13 cellular contexts compared by ENCODE assay signal in the genomic region with DNA sequence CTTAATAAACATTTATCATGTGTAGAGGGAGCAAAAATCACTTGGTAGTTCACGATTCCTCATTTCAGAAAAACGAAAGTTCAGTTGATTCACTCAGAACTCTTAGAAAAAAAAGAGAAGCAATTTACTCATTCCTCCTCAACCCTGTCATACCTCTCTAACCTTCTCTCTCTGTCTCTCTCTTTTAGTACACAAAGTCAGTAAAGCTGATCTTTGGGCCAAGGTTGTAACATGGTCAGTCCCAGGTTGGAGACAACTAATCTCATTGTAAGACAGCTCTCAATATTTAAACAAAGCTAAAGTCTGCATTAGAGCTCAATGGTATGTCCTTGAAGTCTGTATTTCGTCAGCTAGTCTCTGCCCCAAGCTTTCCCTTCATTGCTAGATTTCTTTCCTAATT.
A peak's percentile ranks its signal among the peaks of the same experiment; 100 is the strongest.
DNase-seq lines count a peak whose midpoint lies in the region; ATAC-seq and TF ChIP-seq lines count a peak whose summit lies in the region.
"Had no signal": no experiment of that assay in that cellular context is flagged by ENCODE, and none has a peak within 500 bp of the region (broad histone marks: within the 10 kb centered on the region; RNA-seq: fewer than 3 reads in every experiment).

No MANE protein-coding gene starts in this region.

- no peaks in the 10 kb centered on the region for H3K36me3 ChIP-seq in Panc1 (ENCODE audit: control insufficient read depth, insufficient read depth, low read length)
- H3K36me3 ChIP-seq in osteoblast (ENCODE audit: insufficient read depth, low read length) = no peaks in the 10 kb centered on the region
- no peaks in the 10 kb centered on the region for H3K36me3 ChIP-seq in psoas muscle (ENCODE audit: insufficient read depth in 1 of 2, low read depth in 1 of 2)
- H3K36me3 ChIP-seq: SJCRH30 had no signal

- H4K20me1 ChIP-seq in osteoblast (ENCODE audit: insufficient read depth, low read length) = no peaks in the 10 kb centered on the region

- H3K4me1 ChIP-seq in Panc1 (ENCODE audit: control insufficient read depth, insufficient read depth, low read length) (no peaks in the 10 kb centered on the region; the same call in 1 of the 2 replicates), osteoblast (ENCODE audit: insufficient read depth, low read length) (peaks cover 5% of the 10 kb centered on the region), psoas muscle (no peaks in the 10 kb centered on the region)

- peak; percentile 49 for ATAC-seq in GM18867 (IDR thresholded peaks at IDR 0.05; ENCODE audit: unreplicated experiment)
- ATAC-seq in HG03469 (IDR thresholded peaks at IDR 0.05; ENCODE audit: unreplicated experiment) = peak; percentile 35
- ATAC-seq in Panc1 = no peak
- ATAC-seq in psoas muscle = no peak
- ATAC-seq in GM18873 (IDR thresholded peaks at IDR 0.05; ENCODE audit: low FRiP score, unreplicated experiment) = no peak

- WGBS in psoas muscle, 3 donors = 89% methylated on average over 3 of the region's 3 CpGs

- DNase-seq in Panc1 (ENCODE audit: low read depth, low spot score) (no peak), osteoblast (ENCODE audit: insufficient read length, low spot score, missing footprints) (no peak), psoas muscle (no peak), cerebellar nuclear complex (lab: John Stamatoyannopoulos, UW) (no peak)
- DNase-seq: Calu3, DMS79, Kasumi-1, NCI-H146, NCI-H2107, SJCRH30 had no signal

- CTCF ChIA-PET in Panc1 (lab: Charles Lee) = interaction anchor here (0.6 to 1.3 kb wide), 2 partner anchors 16 to 339 kb away, joined by 3 to 4 read pairs; no protein-coding TSS in a partner anchor

- no peak overlapping the region for H2AFZ ChIP-seq in osteoblast (ENCODE audit: low read length)

- BruUV-seq in Panc1 (replicated peaks; lab: Mats Ljungman, UMichigan) = no TSS peak

- H3K27ac ChIP-seq in Panc1 (ENCODE audit: low read length) (peak overlapping the region; percentile 49; the same call in 1 of the 2 replicates), osteoblast (ENCODE audit: low read depth, low read length) (no peak overlapping the region), psoas muscle (no peak overlapping the region)
- H3K27ac ChIP-seq: SJCRH30 had no signal

- in situ Hi-C loops in Panc1 (cut with HindIII; ENCODE audit: low pct_unique_long_range_greater_than_20kb, low sequenced_read_pairs) = no loop called here

- H3K79me2 ChIP-seq in osteoblast (ENCODE audit: insufficient read depth, low read length) = no peaks in the 10 kb centered on the region

- peak overlapping the region; percentile 4 for H3K4me2 ChIP-seq in osteoblast (ENCODE audit: insufficient read depth, low read length)

- H3K27me3 ChIP-seq in Panc1 (ENCODE audit: control insufficient read depth, insufficient read depth, low read length) = no peaks in the 10 kb centered on the region
- H3K27me3 ChIP-seq in osteoblast (ENCODE audit: insufficient read depth, low read length) = no peaks in the 10 kb centered on the region
- H3K27me3 ChIP-seq in psoas muscle (ENCODE audit: insufficient read depth in 3 of 3, low read length in 2 of 3) = no peaks in the 10 kb centered on the region
- H3K27me3 ChIP-seq: SJCRH30 had no signal

- intact Hi-C loops in Panc1 (cut with micrococcal nuclease; ENCODE audit: unreplicated experiment) = no loop called here
- intact Hi-C loops in psoas muscle (cut with DNase I) = no loop called here

- POLR2A ChIA-PET in Panc1 (lab: Charles Lee) = no interaction called here

- no peak for TF ChIP-seq CTCF in Panc1 (IDR thresholded peaks at IDR 0.05)
- no peak for TF ChIP-seq CTCF in osteoblast (IDR thresholded peaks at IDR 0.05; ENCODE audit: extremely low read depth, low read depth, low read length)
- no peak for TF ChIP-seq CTCF in psoas muscle (IDR thresholded peaks at IDR 0.05)

- H3K9me3 ChIP-seq in Panc1 (ENCODE audit: control insufficient read depth, insufficient read depth, low read depth, low read length) = peaks cover 9% of the 10 kb centered on the region; the same call in 1 of the 2 replicates
- no peaks in the 10 kb centered on the region for H3K9me3 ChIP-seq in osteoblast (ENCODE audit: low read depth, low read length)
- no peaks in the 10 kb centered on the region for H3K9me3 ChIP-seq in psoas muscle

- no peak overlapping the region for H3K4me3 ChIP-seq in Panc1 (ENCODE audit: low read depth in 2 of 2, low read length in 2 of 2)
- no peak overlapping the region for H3K4me3 ChIP-seq in osteoblast (ENCODE audit: insufficient read depth, low read length)
- no peak overlapping the region for H3K4me3 ChIP-seq in psoas muscle
- H3K4me3 ChIP-seq: SJCRH30 had no signal

Comparison
In these comparisons a context has a peak if more than half of its experiments do, and no peak if none do; other contexts are left out.
1. ATAC-seq: peak in GM18867 (single experiment) and HG03469 (single experiment); none in Panc1 (single experiment), psoas muscle (0 of 4) and GM18873 (single experiment).